ENCODE assay signal across 31 cellular contexts in the genomic region with DNA sequence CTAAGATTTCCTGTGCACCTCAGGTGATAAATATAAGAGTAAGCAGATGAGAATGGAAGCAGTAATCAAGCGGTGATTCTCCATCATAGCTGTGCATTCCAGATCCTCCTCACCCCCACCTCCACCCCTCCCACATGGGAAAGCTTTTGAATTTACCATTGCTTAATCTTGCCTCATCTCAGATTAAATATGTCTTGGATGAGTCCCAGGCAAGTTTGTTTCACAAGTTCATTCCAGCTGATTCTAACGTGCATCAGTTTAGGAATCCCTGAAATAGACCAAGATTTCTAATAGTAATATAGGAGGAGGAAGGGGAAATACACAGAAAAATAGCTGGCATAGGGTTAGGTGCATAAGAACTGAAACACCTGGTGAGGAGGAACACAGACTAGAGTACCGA.
"Had no signal": no experiment of that assay in that cellular context is flagged by ENCODE, and none has a peak within 500 bp of the region (broad histone marks: within the 10 kb centered on the region; RNA-seq: fewer than 3 reads in every experiment).

No MANE protein-coding gene starts in this region.

- H3K27ac ChIP-seq: neutrophil, ovary, parathyroid adenoma, psoas muscle, right lobe of liver, sigmoid colon, skin epidermis, spleen, suprapubic skin, testis, tibial artery, transverse colon, upper lobe of right lung, uterus had no signal

- H3K4me1 ChIP-seq: parathyroid adenoma, psoas muscle, right lobe of liver, sigmoid colon, spleen, suprapubic skin, testis, tibial artery, transverse colon, upper lobe of right lung, uterus had no signal

- H3K4me3 ChIP-seq: ovary, psoas muscle, right lobe of liver, sigmoid colon, skin epidermis, smooth muscle cell, spleen, suprapubic skin, testis, tibial artery, transverse colon, upper lobe of right lung, uterus had no signal

- DNase-seq: naive thymus-derived CD4-positive, alpha-beta T cell; natural killer cell; nephron progenitor cell; nucleus accumbens; ovary; posterior cingulate gyrus; psoas muscle; right cardiac atrium; right lobe of liver; sigmoid colon; spleen; stimulated activated CD4-positive, alpha-beta T cell treated with anti-CD3 and anti-CD28 coated beads, Interleukin-12 subunit alpha, Interleukin-12 subunit beta, amount 100 ng/mL, for 4 hours; stimulated activated CD4-positive, alpha-beta T cell treated with anti-CD3 and anti-CD28 coated beads, Interleukin-1b, Interleukin-23, amount 100 ng/mL, for 48 hours; stimulated activated CD4-positive, alpha-beta T cell treated with anti-CD3 and anti-CD28 coated beads, Interleukin-4, amount 100 ng/mL, for 1 hour; stimulated activated CD4-positive, alpha-beta T cell treated with anti-CD3 and anti-CD28 coated beads, Interleukin-4, amount 100 ng/mL, for 4 hours; stimulated activated CD8-positive, alpha-beta memory T cell treated with anti-CD3 and anti-CD28 coated beads, Interleukin-4, amount 100 ng/mL, for 48 hours; stimulated activated naive CD4-positive, alpha-beta T cell; stimulated activated naive CD8-positive, alpha-beta T cell treated with anti-CD3 and anti-CD28 coated beads, Interleukin-15, amount 100 ng/mL, for 72 hours; stimulated activated naive CD8-positive, alpha-beta T cell treated with anti-CD3 and anti-CD28 coated beads, Interleukin-15, Interleukin-2, amounts not matched to agents 100 U/mL and 50 U/mL, for 24 hours; substantia nigra; testis; tibial artery; transverse colon; upper lobe of right lung; uterus had no signal

- H3K9ac ChIP-seq: parathyroid adenoma had no signal

- H3K9me3 ChIP-seq: neutrophil, ovary, psoas muscle, right lobe of liver, sigmoid colon, testis, tibial artery, transverse colon, upper lobe of right lung, uterus had no signal

- H3K79me2 ChIP-seq: parathyroid adenoma had no signal

- H2AFZ ChIP-seq: parathyroid adenoma had no signal

- H3K27me3 ChIP-seq: neutrophil, ovary, right lobe of liver, sigmoid colon, spleen, suprapubic skin, testis, tibial artery, transverse colon, upper lobe of right lung, uterus had no signal

- H3K36me3 ChIP-seq: neutrophil, ovary, right lobe of liver, sigmoid colon, spleen, suprapubic skin, tibial artery, transverse colon, upper lobe of right lung, uterus had no signal

- ATAC-seq: naive thymus-derived CD4-positive, alpha-beta T cell; natural killer cell; psoas muscle; right cardiac atrium; stimulated activated memory B cell treated with anti-CD40 and anti-IgM and Interleukin-4, amounts not matched to agents 10 μg/mL and 1 μg/mL and 100 μg/mL, for 72 hours; stimulated activated naive CD8-positive, alpha-beta T cell treated with anti-CD3 and anti-CD28 coated beads, Interleukin-15, amount 100 ng/mL, for 72 hours; stimulated activated naive CD8-positive, alpha-beta T cell treated with anti-CD3 and anti-CD28 coated beads, Interleukin-15, Interleukin-2, amounts not matched to agents 100 U/mL and 50 U/mL, for 24 hours; upper lobe of right lung had no signal

- H3K4me2 ChIP-seq: smooth muscle cell had no signal
